In the genomic region with DNA sequence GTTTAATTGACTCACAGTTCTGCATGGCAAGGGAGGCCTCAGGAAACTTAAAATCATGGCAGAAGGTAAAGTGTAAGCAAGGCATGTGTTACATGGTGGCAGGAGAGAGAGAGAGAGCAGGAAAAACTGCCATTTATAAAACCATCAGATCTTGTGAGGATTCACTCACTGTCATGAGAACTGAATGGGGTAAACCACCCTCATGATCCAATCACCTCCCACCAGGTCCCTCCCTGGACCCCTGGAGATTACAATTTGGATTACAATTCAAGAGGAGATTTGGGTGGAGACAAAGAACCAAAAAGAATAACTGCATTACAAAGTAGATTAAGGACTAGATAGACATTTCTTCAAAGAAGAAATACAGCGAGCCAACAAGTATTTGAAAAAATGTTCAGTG, we compare ENCODE assay signal across 38 cellular contexts.
"Had no signal": no experiment of that assay in that cellular context is flagged by ENCODE, and none has a peak within 500 bp of the region (broad histone marks: within the 10 kb centered on the region; RNA-seq: fewer than 3 reads in every experiment).

No MANE protein-coding gene starts in this region.

- H3K9me3 ChIP-seq: adrenal gland, colonic mucosa, esophagus squamous epithelium had no signal

- H3K27me3 ChIP-seq: adrenal gland, breast epithelium, cardiac muscle cell, colonic mucosa, esophagus squamous epithelium, gastroesophageal sphincter had no signal

- H3K36me3 ChIP-seq: adrenal gland, breast epithelium, cardiac muscle cell, colonic mucosa, esophagus squamous epithelium, gastroesophageal sphincter, WERI-Rb-1 had no signal

- H3K4me3 ChIP-seq: adrenal gland, breast epithelium, cardiac muscle cell, colonic mucosa, esophagus squamous epithelium, gastroesophageal sphincter had no signal

- H3K27me3 Mint-ChIP-seq: activated CD4-positive, alpha-beta memory T cell treated with anti-CD3 and anti-CD28 coated beads for 36 hours; activated CD4-positive, alpha-beta T cell treated with anti-CD3 and anti-CD28 coated beads for 36 hours; activated CD4-positive, alpha-beta T cell treated with anti-CD3 and anti-CD28 coated beads, Interleukin-2, amount 10 ng/mL, durations not matched to agents 24 days and 14 days; activated CD8-positive, alpha-beta memory T cell treated with anti-CD3 and anti-CD28 coated beads, Interleukin-2, amount 10 ng/mL, durations not matched to agents 7 days and 5 days; activated naive CD4-positive, alpha-beta T cell treated with anti-CD3 and anti-CD28 coated beads, Interleukin-2, amount 50 U/mL, for 24 hours; activated naive CD8-positive, alpha-beta T cell treated with anti-CD3 and anti-CD28 coated beads for 36 hours; activated naive CD8-positive, alpha-beta T cell treated with anti-CD3 and anti-CD28 coated beads, Interleukin-2, amount 50 U/mL, for 24 hours; brain; T-helper 17 cell had no signal

- H3K36me3 Mint-ChIP-seq: activated CD4-positive, alpha-beta memory T cell treated with anti-CD3 and anti-CD28 coated beads for 36 hours; activated CD8-positive, alpha-beta memory T cell treated with anti-CD3 and anti-CD28 coated beads, Interleukin-2, amount 10 ng/mL, durations not matched to agents 7 days and 5 days; activated naive CD4-positive, alpha-beta T cell treated with anti-CD3 and anti-CD28 coated beads, Interleukin-2, amount 50 U/mL, for 24 hours; activated naive CD8-positive, alpha-beta T cell treated with anti-CD3 and anti-CD28 coated beads for 36 hours had no signal

- H3K27ac ChIP-seq: adrenal gland, breast epithelium, cardiac muscle cell, colonic mucosa, epithelial cell of prostate, esophagus squamous epithelium, gastroesophageal sphincter, WERI-Rb-1 had no signal

- H3K4me3 Mint-ChIP-seq: activated CD4-positive, alpha-beta memory T cell treated with anti-CD3 and anti-CD28 coated beads for 36 hours; activated CD4-positive, alpha-beta T cell treated with anti-CD3 and anti-CD28 coated beads for 36 hours; activated CD4-positive, alpha-beta T cell treated with anti-CD3 and anti-CD28 coated beads, Interleukin-2, amount 10 ng/mL, durations not matched to agents 24 days and 14 days; activated CD8-positive, alpha-beta memory T cell treated with anti-CD3 and anti-CD28 coated beads, Interleukin-2, amount 10 ng/mL, durations not matched to agents 7 days and 5 days; activated CD8-positive, alpha-beta T cell treated with anti-CD3 and anti-CD28 coated beads, Interleukin-2, amount 10 ng/mL, durations not matched to agents 7 days and 5 days; activated naive CD4-positive, alpha-beta T cell treated with anti-CD3 and anti-CD28 coated beads for 36 hours; activated naive CD4-positive, alpha-beta T cell treated with anti-CD3 and anti-CD28 coated beads, Interleukin-2, amount 50 U/mL, for 24 hours; activated naive CD8-positive, alpha-beta T cell treated with anti-CD3 and anti-CD28 coated beads for 36 hours; activated naive CD8-positive, alpha-beta T cell treated with anti-CD3 and anti-CD28 coated beads, Interleukin-2, amount 50 U/mL, for 24 hours; activated T-helper 1 cell treated with anti-CD3 and anti-CD28 coated beads, Interleukin-12 subunit alpha, Interleukin-12 subunit beta, Interleukin-2, Interleukin-4 antibody, amounts not matched to agents 30 ng/mL and 10 ng/mL and 1 ng/mL, durations not matched to agents 14 hours and 24 hours and 36 hours; brain; T-helper 17 cell; T-helper 2 cell treated with Interferon-gamma antibody and Interleukin-4, amounts not matched to agents 5 μg/mL and 100 μg/mL, for 36 hours had no signal

- DNase-seq: activated CD4-positive, alpha-beta memory T cell treated with anti-CD3 and anti-CD28 coated beads for 36 hours; activated CD4-positive, alpha-beta T cell treated with anti-CD3 and anti-CD28 coated beads for 36 hours; activated CD4-positive, alpha-beta T cell treated with anti-CD3 and anti-CD28 coated beads, Interleukin-2, amount 10 ng/mL, durations not matched to agents 24 days and 14 days; activated CD4-positive, CD25-positive, alpha-beta regulatory T cell; activated CD4-positive, CD25-positive, alpha-beta regulatory T cell treated with anti-CD3 and anti-CD28 coated beads, Interleukin-2, amount 50 U/mL, for 72 hours; activated CD8-positive, alpha-beta memory T cell treated with anti-CD3 and anti-CD28 coated beads, Interleukin-2, amount 10 ng/mL, durations not matched to agents 7 days and 5 days; activated CD8-positive, alpha-beta memory T cell treated with anti-CD3 and anti-CD28 coated beads, Interleukin-2, amount 50 U/mL, for 4 hours; activated CD8-positive, alpha-beta T cell treated with anti-CD3 and anti-CD28 coated beads, Interleukin-2, amount 10 ng/mL, durations not matched to agents 7 days and 5 days; activated effector memory CD4-positive, alpha-beta T cell treated with anti-CD3 and anti-CD28 coated beads, Interleukin-2, amount 50 U/mL, for 16 hours; activated naive CD4-positive, alpha-beta T cell treated with anti-CD3 and anti-CD28 coated beads for 36 hours; activated naive CD8-positive, alpha-beta T cell treated with anti-CD3 and anti-CD28 coated beads for 36 hours; activated naive CD8-positive, alpha-beta T cell treated with anti-CD3 and anti-CD28 coated beads, Interleukin-2, amount 50 U/mL, for 24 hours; activated T-cell treated with anti-CD3 and anti-CD28 coated beads, Interleukin-2, amount 50 U/mL, for 1 hour; activated T-cell treated with anti-CD3 and anti-CD28 coated beads, Interleukin-2, amount 50 U/mL, for 48 hours; adrenal gland; amygdala; aorta; central memory CD4-positive, alpha-beta T cell; cerebellar nuclear complex; colonic mucosa; effector CD8-positive, alpha-beta T cell; esophagus squamous epithelium; foreskin melanocyte; T-helper 1 cell; T-helper 17 cell; T1000; WERI-Rb-1 had no signal

- FAIRE-seq: endometrium, endothelial cell of umbilical vein had no signal

- H3K4me1 Mint-ChIP-seq: activated CD4-positive, alpha-beta T cell treated with anti-CD3 and anti-CD28 coated beads for 36 hours; activated CD4-positive, alpha-beta T cell treated with anti-CD3 and anti-CD28 coated beads, Interleukin-2, amount 10 ng/mL, durations not matched to agents 24 days and 14 days; activated CD8-positive, alpha-beta memory T cell treated with anti-CD3 and anti-CD28 coated beads, Interleukin-2, amount 10 ng/mL, durations not matched to agents 7 days and 5 days; activated naive CD4-positive, alpha-beta T cell treated with anti-CD3 and anti-CD28 coated beads, Interleukin-2, amount 50 U/mL, for 24 hours; activated naive CD8-positive, alpha-beta T cell treated with anti-CD3 and anti-CD28 coated beads for 36 hours; activated naive CD8-positive, alpha-beta T cell treated with anti-CD3 and anti-CD28 coated beads, Interleukin-2, amount 50 U/mL, for 24 hours; brain; T-helper 17 cell had no signal

- H3K4me1 ChIP-seq: adrenal gland, breast epithelium, colonic mucosa, esophagus squamous epithelium, gastroesophageal sphincter had no signal

- H3K27ac Mint-ChIP-seq: activated CD4-positive, alpha-beta memory T cell treated with anti-CD3 and anti-CD28 coated beads for 36 hours; activated CD4-positive, alpha-beta T cell treated with anti-CD3 and anti-CD28 coated beads for 36 hours; activated CD4-positive, alpha-beta T cell treated with anti-CD3 and anti-CD28 coated beads, Interleukin-2, amount 10 ng/mL, durations not matched to agents 24 days and 14 days; activated CD8-positive, alpha-beta memory T cell treated with anti-CD3 and anti-CD28 coated beads, Interleukin-2, amount 10 ng/mL, durations not matched to agents 7 days and 5 days; activated CD8-positive, alpha-beta T cell treated with anti-CD3 and anti-CD28 coated beads, Interleukin-2, amount 10 ng/mL, durations not matched to agents 7 days and 5 days; activated naive CD4-positive, alpha-beta T cell treated with anti-CD3 and anti-CD28 coated beads for 36 hours; activated naive CD4-positive, alpha-beta T cell treated with anti-CD3 and anti-CD28 coated beads, Interleukin-2, amount 50 U/mL, for 24 hours; activated naive CD8-positive, alpha-beta T cell treated with anti-CD3 and anti-CD28 coated beads for 36 hours; activated naive CD8-positive, alpha-beta T cell treated with anti-CD3 and anti-CD28 coated beads, Interleukin-2, amount 50 U/mL, for 24 hours; activated T-helper 1 cell treated with anti-CD3 and anti-CD28 coated beads, Interleukin-12 subunit alpha, Interleukin-12 subunit beta, Interleukin-2, Interleukin-4 antibody, amounts not matched to agents 30 ng/mL and 10 ng/mL and 1 ng/mL, durations not matched to agents 14 hours and 24 hours and 36 hours; activated T-helper 2 cell treated with anti-CD3 and anti-CD28 coated beads, Interferon-gamma antibody, Interleukin-2, Interleukin-4, amounts not matched to agents 10 μg/mL and 5 μg/mL and 100 μg/mL, durations not matched to agents 14 hours and 24 hours and 36 hours; brain; T-helper 17 cell; T-helper 2 cell treated with Interferon-gamma antibody and Interleukin-4, amounts not matched to agents 5 μg/mL and 100 μg/mL, for 36 hours had no signal

- H3K9me3 Mint-ChIP-seq: activated T-helper 1 cell treated with anti-CD3 and anti-CD28 coated beads, Interleukin-12 subunit alpha, Interleukin-12 subunit beta, Interleukin-2, Interleukin-4 antibody, amounts not matched to agents 30 ng/mL and 10 ng/mL and 1 ng/mL, durations not matched to agents 14 hours and 24 hours and 36 hours; activated T-helper 2 cell treated with anti-CD3 and anti-CD28 coated beads, Interferon-gamma antibody, Interleukin-2, Interleukin-4, amounts not matched to agents 10 μg/mL and 5 μg/mL and 100 μg/mL, durations not matched to agents 14 hours and 24 hours and 36 hours had no signal

- ATAC-seq: activated CD4-positive, alpha-beta T cell treated with anti-CD3 and anti-CD28 coated beads for 36 hours; activated CD8-positive, alpha-beta memory T cell treated with anti-CD3 and anti-CD28 coated beads, Interleukin-2, amount 10 ng/mL, durations not matched to agents 7 days and 5 days; activated CD8-positive, alpha-beta T cell treated with anti-CD3 and anti-CD28 coated beads, Interleukin-2, amount 10 ng/mL, durations not matched to agents 7 days and 5 days; activated naive CD8-positive, alpha-beta T cell treated with anti-CD3 and anti-CD28 coated beads, Interleukin-2, amount 50 U/mL, for 24 hours; gastroesophageal sphincter; T-helper 17 cell had no signal
